In the genomic region with DNA sequence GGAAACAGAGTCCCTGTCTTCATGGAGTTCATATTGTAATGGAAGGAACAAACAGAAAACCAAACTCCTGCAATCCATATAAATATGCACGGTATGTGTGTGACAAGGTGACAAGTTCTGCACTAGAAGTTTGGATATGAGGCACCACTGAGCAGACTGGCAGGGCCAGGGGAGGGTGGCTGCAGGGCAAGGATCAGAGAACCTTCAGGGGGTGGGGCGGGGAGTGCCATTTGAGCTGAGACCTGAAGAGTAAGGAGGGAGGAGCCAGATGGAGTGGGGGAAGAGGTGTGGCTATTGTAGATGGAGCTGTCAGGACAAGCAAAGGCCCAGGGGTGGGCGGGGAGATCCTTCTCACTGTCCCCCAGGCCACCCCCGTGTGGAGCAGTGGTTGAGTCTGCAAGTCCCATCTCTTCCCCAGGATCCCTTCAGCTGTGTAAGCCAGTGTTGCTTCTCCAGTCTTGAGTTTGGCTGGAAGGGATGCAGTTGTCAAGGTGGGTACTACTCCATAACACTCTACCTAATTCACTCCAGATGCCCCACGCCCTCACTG, we compare ENCODE assay signal across 22 cellular contexts.
DNase-seq lines count a peak whose midpoint lies in the region; ATAC-seq, FAIRE-seq and TF ChIP-seq lines count a peak whose summit lies in the region.
"Had no signal": no experiment of that assay in that cellular context is flagged by ENCODE, and none has a peak within 500 bp of the region (broad histone marks: within the 10 kb centered on the region; RNA-seq: fewer than 3 reads in every experiment).

No MANE protein-coding gene starts in this region.

- H3K9me3 ChIP-seq in spleen = no peaks in the 10 kb centered on the region
- no peaks in the 10 kb centered on the region for H3K9me3 ChIP-seq in WERI-Rb-1 (ENCODE audit: severe bottlenecking)
- H3K9me3 ChIP-seq: MG63, SK-N-SH had no signal

- no peak overlapping the region for H3K4me3 Mint-ChIP-seq in chondrocyte (ENCODE audit: unreplicated experiment)
- H3K4me3 Mint-ChIP-seq: IgD-negative memory B cell had no signal

- H3K36me3 ChIP-seq in spleen (peaks cover 0 to 55% (median 2%) of the 10 kb centered on the region in 6 donors), WERI-Rb-1 (peaks cover 30% of the 10 kb centered on the region)
- H3K36me3 ChIP-seq: MG63 had no signal

- no peak for ATAC-seq in HG02610 (IDR thresholded peaks at IDR 0.05; ENCODE audit: unreplicated experiment)

- peaks cover 0 to 21% (median 4%) of the 10 kb centered on the region in 6 donors for H3K4me1 ChIP-seq in spleen

- no peak overlapping the region for H3K27ac Mint-ChIP-seq in chondrocyte (ENCODE audit: unreplicated experiment)
- H3K27ac Mint-ChIP-seq: IgD-negative memory B cell had no signal

- 82 to 97% (median 88%) methylated on average over 5 of the region's 5 CpGs for WGBS in spleen, 5 donors

- no peak overlapping the region for H3K4me3 ChIP-seq in spleen
- no peak overlapping the region for H3K4me3 ChIP-seq in WERI-Rb-1 (ENCODE audit: low read depth, low read length)
- H3K4me3 ChIP-seq: MG63 had no signal

- DNase-seq in NCI-H82 (lab: John Stamatoyannopoulos, UW) = peak; percentile 28
- no peak for DNase-seq in NCI-H82 treated with DMSO at 0.1 percent for 48 hours (lab: John Stamatoyannopoulos, UW; ENCODE audit: unreplicated experiment)
- peak; percentile 55 for DNase-seq in chondrocyte (ENCODE audit: low spot score)
- DNase-seq in iPS-NIHi7 (ENCODE audit: extremely low spot score) = peak; percentile 63
- peak; percentile 44 for DNase-seq in spleen
- DNase-seq in GM12892 (ENCODE audit: insufficient read length) = no peak
- no peak for DNase-seq in WERI-Rb-1
- DNase-seq: 8988T, DMS 273 treated with DMSO at 0.1 percent for 48 hours, GDM1, Kasumi-1, MG63, NCI-H1092, NCI-H1436 treated with DMSO at 0.1 percent for 48 hours, NCI-H2029 treated with DMSO at 0.1 percent for 48 hours, NCI-H510A, NCI-H774, SHP77 treated with DMSO at 0.1 percent for 48 hours, SK-N-SH had no signal

- FAIRE-seq in GM12892 (lab: Jason Lieb, UNC) = no peak
- FAIRE-seq: HTR-8/SVneo had no signal

- H3K27ac ChIP-seq in spleen (no peak overlapping the region), WERI-Rb-1 (no peak overlapping the region)

- no peak for TF ChIP-seq POLR2A in spleen (IDR thresholded peaks at IDR 0.05)
- no peak for TF ChIP-seq POLR2A in GM12892 (IDR thresholded peaks at IDR 0.05; ENCODE audit: low read depth, low read length)

- intact Hi-C loops in spleen (cut with DNase I; ENCODE audit: low total_unique reads) = no loop called here

- H3K27me3 ChIP-seq in spleen (replicated peaks in 1 of 7) (no peaks in the 10 kb centered on the region), WERI-Rb-1 (ENCODE audit: insufficient read depth, low read depth, severe bottlenecking) (no peaks in the 10 kb centered on the region)
- H3K27me3 ChIP-seq: MG63 had no signal

- no peaks in the 10 kb centered on the region for H3K27me3 Mint-ChIP-seq in chondrocyte (ENCODE audit: low read depth)
- H3K27me3 Mint-ChIP-seq: IgD-negative memory B cell had no signal

- TF ChIP-seq CTCF in chondrocyte (IDR thresholded peaks at IDR 0.05) = no peak
- TF ChIP-seq CTCF in spleen (IDR thresholded peaks at IDR 0.05 in 8 of 11, conservative IDR thresholded peaks at IDR 0.05 in 3 of 11) = no peak
- no peak for TF ChIP-seq CTCF in WERI-Rb-1 (IDR thresholded peaks at IDR 0.05; ENCODE audit: low read depth, low read length)

- H3K9me3 Mint-ChIP-seq in chondrocyte (ENCODE audit: low read depth) = no peaks in the 10 kb centered on the region
- H3K9me3 Mint-ChIP-seq: IgD-negative memory B cell had no signal

- H3K4me1 Mint-ChIP-seq in chondrocyte (ENCODE audit: low read depth) = peaks cover 35% of the 10 kb centered on the region
- H3K4me1 Mint-ChIP-seq: IgD-negative memory B cell had no signal

- peaks cover 21% of the 10 kb centered on the region for H3K36me3 Mint-ChIP-seq in chondrocyte (ENCODE audit: low read depth)
- H3K36me3 Mint-ChIP-seq: IgD-negative memory B cell had no signal

Comparison
In these comparisons a context has a peak if more than half of its experiments do, and no peak if none do; other contexts are left out.
1. DNase-seq: peak in NCI-H82 (single experiment), chondrocyte (single experiment), iPS-NIHi7 (single experiment) and spleen (single experiment); none in NCI-H82 treated with DMSO at 0.1 percent for 48 hours (single experiment), GM12892 (single experiment) and WERI-Rb-1 (single experiment).